8 cellular contexts compared by ENCODE assay signal in the genomic region with DNA sequence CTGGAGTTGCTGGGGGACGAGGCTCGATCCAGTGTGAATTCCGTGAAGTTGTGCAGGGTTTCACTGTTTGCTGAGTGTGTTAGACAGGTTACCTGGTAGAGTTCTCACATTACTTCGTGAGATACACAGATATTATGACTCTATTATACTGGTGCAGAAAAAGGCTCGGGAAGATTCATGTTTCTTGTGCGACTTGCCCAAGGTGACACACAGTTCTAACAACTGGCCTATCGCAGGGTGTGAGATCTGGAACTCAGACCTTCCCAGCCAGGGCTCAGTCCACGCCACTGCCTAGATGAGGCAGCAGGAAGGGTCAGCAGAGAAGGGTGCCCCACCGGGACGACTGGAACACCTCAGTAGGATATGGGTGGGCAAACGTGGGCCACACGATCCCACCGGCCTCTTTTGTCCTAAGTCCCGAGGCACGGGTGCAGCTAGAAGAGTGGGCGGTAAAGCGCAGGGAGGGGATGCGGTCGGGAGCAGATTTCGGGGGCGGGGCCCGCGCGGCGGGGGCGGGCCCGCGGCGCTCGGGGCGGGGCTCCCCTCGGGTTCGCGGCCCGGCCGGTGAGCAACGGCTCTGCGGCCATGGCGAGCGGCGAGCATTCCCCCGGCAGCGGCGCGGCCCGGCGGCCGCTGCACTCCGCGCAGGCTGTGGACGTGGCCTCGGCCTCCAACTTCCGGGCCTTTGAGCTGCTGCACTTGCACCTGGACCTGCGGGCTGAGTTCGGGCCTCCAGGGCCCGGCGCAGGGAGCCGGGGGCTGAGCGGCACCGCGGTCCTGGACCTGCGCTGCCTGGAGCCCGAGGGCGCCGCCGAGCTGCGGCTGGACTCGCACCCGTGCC. TPM values are rescaled to one million over a fixed set of nuclear protein-coding genes. Genes with fewer than 3 reads are reported as not detected.
DNase-seq lines count a peak whose midpoint lies in the region; ATAC-seq lines count a peak whose summit lies in the region.

A gene with protein sequence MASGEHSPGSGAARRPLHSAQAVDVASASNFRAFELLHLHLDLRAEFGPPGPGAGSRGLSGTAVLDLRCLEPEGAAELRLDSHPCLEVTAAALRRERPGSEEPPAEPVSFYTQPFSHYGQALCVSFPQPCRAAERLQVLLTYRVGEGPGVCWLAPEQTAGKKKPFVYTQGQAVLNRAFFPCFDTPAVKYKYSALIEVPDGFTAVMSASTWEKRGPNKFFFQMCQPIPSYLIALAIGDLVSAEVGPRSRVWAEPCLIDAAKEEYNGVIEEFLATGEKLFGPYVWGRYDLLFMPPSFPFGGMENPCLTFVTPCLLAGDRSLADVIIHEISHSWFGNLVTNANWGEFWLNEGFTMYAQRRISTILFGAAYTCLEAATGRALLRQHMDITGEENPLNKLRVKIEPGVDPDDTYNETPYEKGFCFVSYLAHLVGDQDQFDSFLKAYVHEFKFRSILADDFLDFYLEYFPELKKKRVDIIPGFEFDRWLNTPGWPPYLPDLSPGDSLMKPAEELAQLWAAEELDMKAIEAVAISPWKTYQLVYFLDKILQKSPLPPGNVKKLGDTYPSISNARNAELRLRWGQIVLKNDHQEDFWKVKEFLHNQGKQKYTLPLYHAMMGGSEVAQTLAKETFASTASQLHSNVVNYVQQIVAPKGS (plus strand): TSS at position 567 of the 841 bp plus-strand sequence. CDS start 19 bp downstream, at position 586.

- peak within 1 kb of the TSS; percentile 83 for H3K4me3 ChIP-seq in mesendoderm (ENCODE audit: low read length)

- H3K27ac Mint-ChIP-seq in effector memory CD8-positive, alpha-beta T cell, result peak within 1 kb of the TSS; percentile 89 to 96

- CTCF ChIA-PET in activated CD8-positive, alpha-beta memory T cell treated with anti-CD3 and anti-CD28 coated beads for 36 hours (lab: Charles Lee), result interaction anchor here (0.9 to 3.5 kb wide), 3 partner anchors 17 to 87 kb away, joined by 3 to 12 read pairs (median 4); no protein-coding TSS in a partner anchor

- H3K4ac ChIP-seq in mesendoderm (ENCODE audit: low read depth, low read length), result peak within 1 kb of the TSS; percentile 63

- H3K4me3 Mint-ChIP-seq in effector memory CD8-positive, alpha-beta T cell, result peak within 1 kb of the TSS; percentile 97 to 98

- no peak within 1 kb of the TSS for H2BK120ac ChIP-seq in mesendoderm (ENCODE audit: low read depth, low read length)

- H3K79me1 ChIP-seq in mesendoderm (ENCODE audit: low read length), result peaks cover 5% of the 10 kb centered on the region

- H3K23ac ChIP-seq in mesendoderm (ENCODE audit: low read length), result no peak within 1 kb of the TSS

- H4K5ac ChIP-seq in mesendoderm (ENCODE audit: low read length), result no peak within 1 kb of the TSS

- H3K27ac ChIP-seq in mesendoderm (ENCODE audit: low read depth, low read length), result peak within 1 kb of the TSS; percentile 18

- peaks cover 20 to 30% of the 10 kb centered on the region in 2 donors for H3K4me1 Mint-ChIP-seq in effector memory CD8-positive, alpha-beta T cell (ENCODE audit: low read depth in 2 of 2)

- no CpG with 5 or more reads among the region's 69 CpGs for WGBS in mesendoderm (ENCODE audit: extremely low coverage, insufficient coverage, low lambda C conversion rate)

- no peaks in the 10 kb centered on the region for H3K27me3 Mint-ChIP-seq in effector memory CD8-positive, alpha-beta T cell

- ATAC-seq in GM18517 (IDR thresholded peaks at IDR 0.05; ENCODE audit: unreplicated experiment), result peak; percentile 68
- peak; percentile 59 for ATAC-seq in HG03025 (IDR thresholded peaks at IDR 0.05; ENCODE audit: low FRiP score, unreplicated experiment)
- ATAC-seq in effector memory CD8-positive, alpha-beta T cell (replicated peaks), result peak; percentile 77

- H3K36me3 ChIP-seq in mesendoderm (ENCODE audit: control insufficient read depth, insufficient read depth, low read length), result no peaks in the 10 kb centered on the region

- no peak within 1 kb of the TSS for H4K8ac ChIP-seq in mesendoderm (ENCODE audit: low read depth, low read length)

- peak within 1 kb of the TSS; percentile 70 for H3K4me2 ChIP-seq in mesendoderm (ENCODE audit: low read length)

- no peak within 1 kb of the TSS for H2AK5ac ChIP-seq in mesendoderm (ENCODE audit: low read length)

- peak within 1 kb of the TSS; percentile 84 for H3K18ac ChIP-seq in mesendoderm (ENCODE audit: low read length)

- H3K4me1 ChIP-seq in mesendoderm (ENCODE audit: control insufficient read depth, low read depth, low read length), result no peaks in the 10 kb centered on the region

- POLR2A ChIA-PET in activated CD8-positive, alpha-beta memory T cell treated with anti-CD3 and anti-CD28 coated beads for 36 hours (lab: Charles Lee), result interaction anchor here (0.8 to 1.9 kb wide), 3 partner anchors 10 to 27 kb away, joined by 3 to 5 read pairs (median 4); a partner anchor contains a TSS

- H2BK5ac ChIP-seq in mesendoderm (ENCODE audit: low read length), result peak within 1 kb of the TSS; percentile 58

- peaks cover 3% of the 10 kb centered on the region for H3K36me3 Mint-ChIP-seq in effector memory CD8-positive, alpha-beta T cell (ENCODE audit: insufficient read depth)

- peak; percentile 94 for DNase-seq in AG08396 (ENCODE audit: low spot score)
- peak; percentile 25 for DNase-seq in NCI-H345 treated with DMSO at 0.1 percent for 48 hours (lab: John Stamatoyannopoulos, UW; ENCODE audit: unreplicated experiment)
- DNase-seq in effector memory CD8-positive, alpha-beta T cell, result peak; percentile 44 to 52 (median 46)
- DNase-seq in mesendoderm, result peak; percentile 66
- peak; percentile 46 for DNase-seq in stimulated activated CD8-positive, alpha-beta memory T cell treated with anti-CD3 and anti-CD28 coated beads, Interleukin-15, amount 100 ng/mL, for 1 hour (ENCODE audit: low read depth)

- peaks cover 11% of the 10 kb centered on the region for H3K79me2 ChIP-seq in mesendoderm (ENCODE audit: control insufficient read depth, insufficient read depth, low read length)

- H3K9ac ChIP-seq in mesendoderm (ENCODE audit: low read length), result peak within 1 kb of the TSS; percentile 88

- no peaks in the 10 kb centered on the region for H3K9me3 Mint-ChIP-seq in effector memory CD8-positive, alpha-beta T cell

- no peaks in the 10 kb centered on the region for H3K27me3 ChIP-seq in mesendoderm (ENCODE audit: insufficient read depth, low read length, poor library complexity)

- H2BK15ac ChIP-seq in mesendoderm (replicated peaks; ENCODE audit: low read depth), result no peak within 1 kb of the TSS

- H3K56ac ChIP-seq in mesendoderm (ENCODE audit: low read length), result peak within 1 kb of the TSS; percentile 91

RNA-seq across cellular contexts. Expression of the gene that starts here (rescaled TPM):
- 10 to 100 TPM; 37.0 to 39.4 TPM for total RNA-seq in activated CD8-positive, alpha-beta memory T cell treated with anti-CD3 and anti-CD28 coated beads for 36 hours
- 27.2 TPM for polyA plus RNA-seq in mesendoderm (2013, experiment 1 of 2)
- 27.8 TPM for polyA plus RNA-seq in mesendoderm (2013, experiment 2 of 2)

Comparison
In these comparisons a context has a peak if more than half of its experiments do, and no peak if none do; other contexts are left out.
1. Peak in every context shown above with its lines: DNase-seq, ATAC-seq, H3K4me3 ChIP-seq and H3K27ac ChIP-seq.
2. DNase-seq: peak in every context shown above with its lines; median percentile 94 in AG08396; 66 in mesendoderm; 46 in effector memory CD8-positive, alpha-beta T cell; 46 in stimulated activated CD8-positive, alpha-beta memory T cell treated with anti-CD3 and anti-CD28 coated beads, Interleukin-15, amount 100 ng/mL, for 1 hour; 25 in NCI-H345 treated with DMSO at 0.1 percent for 48 hours.